ENCODE assay signal across 19 cellular contexts in genomic region chr19:39309305-39309670, GRCh38. TPM values are rescaled to one million over a fixed set of nuclear protein-coding genes. Genes with fewer than 3 reads are reported as not detected.
"Had no signal": no experiment of that assay in that cellular context is flagged by ENCODE, and none has a peak within 500 bp of the region (broad histone marks: within the 10 kb centered on the region; RNA-seq: fewer than 3 reads in every experiment).

No MANE protein-coding gene starts in this region.

RNA-seq across cellular contexts. Expression of gene IFNL1, which starts 13.1 kb away (rescaled TPM):
- total RNA-seq: myocyte; naive thymus-derived CD8-positive, alpha-beta T cell; neural crest cell; occipital lobe; osteocyte; pancreas; posterior vena cava; prostate gland; pulmonary artery endothelial cell; right atrium auricular region; sciatic nerve; smooth muscle cell; suprapubic skin; testis; transverse colon; upper lobe of right lung; urinary bladder; uterus had no signal
- polyA plus RNA-seq: pancreas, smooth muscle cell, urinary bladder had no signal

RNA-seq across cellular contexts. Expression of gene GMFG, which starts 26.6 kb away (rescaled TPM):
- total RNA-seq: myocyte, osteocyte, smooth muscle cell had no signal

RNA-seq across cellular contexts. Expression of gene IFNL2, which starts 41.1 kb away (rescaled TPM):
- total RNA-seq: myocyte; naive thymus-derived CD8-positive, alpha-beta T cell; natural killer cell treated with Interleukin-12 subunit alpha and Interleukin-12 subunit beta and Interleukin-15 and Interleukin-18, amount 100 ng/mL, for 72 hours; neural crest cell; occipital lobe; osteocyte; pancreas; posterior vena cava; prostate gland; pulmonary artery endothelial cell; right atrium auricular region; sciatic nerve; smooth muscle cell; suprapubic skin; transverse colon; upper lobe of right lung; urinary bladder; uterus had no signal
- polyA plus RNA-seq: naive thymus-derived CD8-positive, alpha-beta T cell; pancreas; smooth muscle cell; urinary bladder had no signal
